11 cellular contexts compared by ENCODE assay signal in the genomic region with DNA sequence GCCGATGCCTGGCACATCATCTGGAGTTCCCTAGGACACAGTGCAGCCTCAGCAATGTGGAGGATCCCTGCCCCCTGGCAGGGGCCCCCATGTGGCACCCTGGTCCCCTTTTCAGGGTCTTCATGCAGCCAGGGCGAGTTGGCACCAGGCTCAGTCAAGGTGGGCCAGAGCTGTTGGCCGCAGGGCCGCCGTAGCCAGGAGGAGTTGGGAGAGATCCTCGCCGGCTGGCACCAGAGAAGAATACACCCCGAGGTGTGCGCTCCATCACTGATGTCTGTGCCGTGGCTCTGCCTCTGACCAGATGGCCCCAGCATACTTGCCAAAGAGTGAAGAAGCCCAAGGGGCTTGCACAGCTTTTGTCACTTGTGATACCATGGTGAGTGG. TPM values are rescaled to one million over a fixed set of nuclear protein-coding genes. Genes with fewer than 3 reads are reported as not detected.
DNase-seq lines count a peak whose midpoint lies in the region; ATAC-seq, FAIRE-seq and TF ChIP-seq lines count a peak whose summit lies in the region.
"Had no signal": no experiment of that assay in that cellular context is flagged by ENCODE, and none has a peak within 500 bp of the region (broad histone marks: within the 10 kb centered on the region; RNA-seq: fewer than 3 reads in every experiment).

No MANE protein-coding gene starts in this region.

- H4K20me1 ChIP-seq in astrocyte (ENCODE audit: insufficient read depth, low read length) = no peaks in the 10 kb centered on the region

- H3K9me3 ChIP-seq in astrocyte (ENCODE audit: insufficient read depth, low read depth, low read length) = no peaks in the 10 kb centered on the region
- H3K9me3 ChIP-seq in lower lobe of right lung = no peaks in the 10 kb centered on the region

- H3K4me3 Mint-ChIP-seq in activated T-cell treated with anti-CD3 and anti-CD28 coated beads, Interleukin-2, amount 50 U/mL, for 72 hours = peak overlapping the region; percentile 83 to 88
- H3K4me3 Mint-ChIP-seq in astrocyte (ENCODE audit: unreplicated experiment) (no peak overlapping the region), mesothelial cell of epicardium (no peak overlapping the region)

- H3K4me3 ChIP-seq in astrocyte (ENCODE audit: insufficient read depth, low read depth, low read length) (no peak overlapping the region), lower lobe of right lung (no peak overlapping the region)

- no peaks in the 10 kb centered on the region for H3K79me2 ChIP-seq in astrocyte (ENCODE audit: insufficient read depth, low read length)

- H3K27ac Mint-ChIP-seq in activated T-cell treated with anti-CD3 and anti-CD28 coated beads, Interleukin-2, amount 50 U/mL, for 72 hours = no peak overlapping the region
- H3K27ac Mint-ChIP-seq in astrocyte (ENCODE audit: unreplicated experiment) (peak overlapping the region; percentile 82), mesothelial cell of epicardium (no peak overlapping the region)

- H3K27ac ChIP-seq in astrocyte (ENCODE audit: low read depth, low read length) (peak overlapping the region; percentile 72), lower lobe of right lung (peak overlapping the region; percentile 53), temporal lobe (ENCODE audit: low read depth, low read length) (peak overlapping the region; percentile 82)

- H3K4me2 ChIP-seq in astrocyte (ENCODE audit: low read length) = peak overlapping the region; percentile 62

- peaks cover 76% of the 10 kb centered on the region for H3K4me1 Mint-ChIP-seq in activated T-cell treated with anti-CD3 and anti-CD28 coated beads, Interleukin-2, amount 50 U/mL, for 72 hours (ENCODE audit: low read depth)
- H3K4me1 Mint-ChIP-seq in astrocyte (ENCODE audit: low read depth, unreplicated experiment) (peaks cover 25% of the 10 kb centered on the region), mesothelial cell of epicardium (peaks cover 16% of the 10 kb centered on the region)

- DNase-seq in activated T-cell treated with anti-CD3 and anti-CD28 coated beads, Interleukin-2, amount 50 U/mL, for 72 hours = no peak
- no peak for DNase-seq in activated T-cell treated with anti-CD3 and anti-CD28 coated beads, Interleukin-2, amount 50 U/mL, for 48 hours
- no peak for DNase-seq in astrocyte (ENCODE audit: low read depth)
- DNase-seq in lower lobe of right lung = no peak
- DNase-seq in mesothelial cell of epicardium (ENCODE audit: low spot score in 2 of 2, unreplicated experiment in 2 of 2) = no peak
- no peak for DNase-seq in stimulated activated CD4-positive, alpha-beta T cell treated with anti-CD3 and anti-CD28 coated beads, Interleukin-2, amount 100 ng/mL, for 24 hours
- DNase-seq: central memory CD4-positive, alpha-beta T cell; T-helper 1 cell had no signal

- H3K4me1 ChIP-seq in astrocyte (ENCODE audit: insufficient read depth, low read length) (peaks cover 33% of the 10 kb centered on the region), lower lobe of right lung (peaks cover 69% of the 10 kb centered on the region)

- H3K36me3 ChIP-seq in astrocyte (ENCODE audit: insufficient read depth, low read length) (no peaks in the 10 kb centered on the region), lower lobe of right lung (peaks cover 79% of the 10 kb centered on the region)

- no peak for TF ChIP-seq CTCF in astrocyte (IDR thresholded peaks at IDR 0.05; ENCODE audit: insufficient read depth, low read depth, low read length)
- no peak for TF ChIP-seq CTCF in lower lobe of right lung (IDR thresholded peaks at IDR 0.05)
- TF ChIP-seq CTCF in mesothelial cell of epicardium (IDR thresholded peaks at IDR 0.05; ENCODE audit: unreplicated experiment) = no peak

- no peaks in the 10 kb centered on the region for H3K27me3 Mint-ChIP-seq in activated T-cell treated with anti-CD3 and anti-CD28 coated beads, Interleukin-2, amount 50 U/mL, for 72 hours (ENCODE audit: low read depth)
- H3K27me3 Mint-ChIP-seq in astrocyte (ENCODE audit: low read depth, unreplicated experiment) (no peaks in the 10 kb centered on the region), mesothelial cell of epicardium (ENCODE audit: low read depth) (no peaks in the 10 kb centered on the region)

- H3K9me3 Mint-ChIP-seq in activated T-cell treated with anti-CD3 and anti-CD28 coated beads, Interleukin-2, amount 50 U/mL, for 72 hours = no peaks in the 10 kb centered on the region
- H3K9me3 Mint-ChIP-seq in astrocyte (ENCODE audit: unreplicated experiment) = no peaks in the 10 kb centered on the region
- H3K9me3 Mint-ChIP-seq in mesothelial cell of epicardium = no peaks in the 10 kb centered on the region

- ATAC-seq in activated T-cell treated with anti-CD3 and anti-CD28 coated beads, Interleukin-2, amount 50 U/mL, for 72 hours (replicated peaks in 1 of 2) = no peak
- ATAC-seq in lower lobe of right lung (no peak), GM19397 (IDR thresholded peaks at IDR 0.05; ENCODE audit: unreplicated experiment) (no peak)

- H3K27me3 ChIP-seq in astrocyte (ENCODE audit: insufficient read depth, low read length) = no peaks in the 10 kb centered on the region
- H3K27me3 ChIP-seq in lower lobe of right lung (ENCODE audit: low read depth) = no peaks in the 10 kb centered on the region

- FAIRE-seq in astrocyte (lab: Jason Lieb, UNC) = no peak
- FAIRE-seq: G401.6 had no signal

- peak overlapping the region; percentile 66 for H3K9ac ChIP-seq in astrocyte (ENCODE audit: low read length)

- intact Hi-C loops in lower lobe of right lung (cut with DNase I) = no loop called here

- H2AFZ ChIP-seq in astrocyte (ENCODE audit: low read depth, low read length) = no peak overlapping the region

- H3K36me3 Mint-ChIP-seq in activated T-cell treated with anti-CD3 and anti-CD28 coated beads, Interleukin-2, amount 50 U/mL, for 72 hours (ENCODE audit: insufficient read depth in 2 of 2) = peaks cover 4 to 52% of the 10 kb centered on the region in 2 donors
- H3K36me3 Mint-ChIP-seq in astrocyte (ENCODE audit: low read depth, unreplicated experiment) = peaks cover 33% of the 10 kb centered on the region
- peaks cover 30% of the 10 kb centered on the region for H3K36me3 Mint-ChIP-seq in mesothelial cell of epicardium

RNA-seq across cellular contexts. Expression of gene TPCN1, which starts 11.0 kb away (rescaled TPM):
- 10 to 100 TPM; 74.7 to 84.0 TPM for total RNA-seq in activated T-cell treated with anti-CD3 and anti-CD28 coated beads, Interleukin-2, amount 50 U/mL, for 72 hours
- total RNA-seq in astrocyte = 27.9 and 33.7 TPM in 2 replicates
- total RNA-seq in lower lobe of right lung = 68.1 TPM
- total RNA-seq in temporal lobe = 4.2 TPM
- total RNA-seq in mesothelial cell of epicardium = 40.0 to 46.0 TPM (median 42.7 TPM) in 3 replicates

RNA-seq across cellular contexts. Expression of gene RITA1, which starts 46.7 kb away (rescaled TPM):
- total RNA-seq in activated T-cell treated with anti-CD3 and anti-CD28 coated beads, Interleukin-2, amount 50 U/mL, for 72 hours = 10 to 100 TPM; 21.3 to 25.1 TPM
- total RNA-seq in astrocyte = 20.9 and 23.5 TPM in 2 replicates
- total RNA-seq in lower lobe of right lung = 14.2 TPM
- total RNA-seq in temporal lobe = 6.6 TPM
- total RNA-seq in mesothelial cell of epicardium = 15.2 to 15.4 TPM (median 15.3 TPM) in 3 replicates

RNA-seq across cellular contexts. Expression of gene DDX54, which starts 46.9 kb away (rescaled TPM):
- total RNA-seq in activated T-cell treated with anti-CD3 and anti-CD28 coated beads, Interleukin-2, amount 50 U/mL, for 72 hours = 10 to 100 TPM; 81.4 to 82.7 TPM
- total RNA-seq in astrocyte = 52.8 and 53.5 TPM in 2 replicates
- 54.9 TPM for total RNA-seq in lower lobe of right lung
- 12.5 TPM for total RNA-seq in temporal lobe
- 66.7 to 74.5 TPM (median 69.0 TPM) in 3 replicates for total RNA-seq in mesothelial cell of epicardium

Comparison
In these comparisons a context has a peak if more than half of its experiments do, and no peak if none do; other contexts are left out.
1. H3K4me3 Mint-ChIP-seq: peak in activated T-cell treated with anti-CD3 and anti-CD28 coated beads, Interleukin-2, amount 50 U/mL, for 72 hours (2 of 2); none in astrocyte (single experiment) and mesothelial cell of epicardium (single experiment).
2. Peak in every context shown above with its lines, with median percentiles within 50 percentile points of each other: H3K27ac ChIP-seq.